ENCODE assay signal across 1 cellular context in genomic region chr5:134026521-134027202, GRCh38.
TF ChIP-seq lines count a peak whose summit lies in the region.

No MANE protein-coding gene starts in this region.

TF ChIP-seq in HepG2, 621 proteins besides CTCF, POLR2A, EP300 and RAD21 (continued from another document and continues in another):
- TF ChIP-seq, protein P1, sequence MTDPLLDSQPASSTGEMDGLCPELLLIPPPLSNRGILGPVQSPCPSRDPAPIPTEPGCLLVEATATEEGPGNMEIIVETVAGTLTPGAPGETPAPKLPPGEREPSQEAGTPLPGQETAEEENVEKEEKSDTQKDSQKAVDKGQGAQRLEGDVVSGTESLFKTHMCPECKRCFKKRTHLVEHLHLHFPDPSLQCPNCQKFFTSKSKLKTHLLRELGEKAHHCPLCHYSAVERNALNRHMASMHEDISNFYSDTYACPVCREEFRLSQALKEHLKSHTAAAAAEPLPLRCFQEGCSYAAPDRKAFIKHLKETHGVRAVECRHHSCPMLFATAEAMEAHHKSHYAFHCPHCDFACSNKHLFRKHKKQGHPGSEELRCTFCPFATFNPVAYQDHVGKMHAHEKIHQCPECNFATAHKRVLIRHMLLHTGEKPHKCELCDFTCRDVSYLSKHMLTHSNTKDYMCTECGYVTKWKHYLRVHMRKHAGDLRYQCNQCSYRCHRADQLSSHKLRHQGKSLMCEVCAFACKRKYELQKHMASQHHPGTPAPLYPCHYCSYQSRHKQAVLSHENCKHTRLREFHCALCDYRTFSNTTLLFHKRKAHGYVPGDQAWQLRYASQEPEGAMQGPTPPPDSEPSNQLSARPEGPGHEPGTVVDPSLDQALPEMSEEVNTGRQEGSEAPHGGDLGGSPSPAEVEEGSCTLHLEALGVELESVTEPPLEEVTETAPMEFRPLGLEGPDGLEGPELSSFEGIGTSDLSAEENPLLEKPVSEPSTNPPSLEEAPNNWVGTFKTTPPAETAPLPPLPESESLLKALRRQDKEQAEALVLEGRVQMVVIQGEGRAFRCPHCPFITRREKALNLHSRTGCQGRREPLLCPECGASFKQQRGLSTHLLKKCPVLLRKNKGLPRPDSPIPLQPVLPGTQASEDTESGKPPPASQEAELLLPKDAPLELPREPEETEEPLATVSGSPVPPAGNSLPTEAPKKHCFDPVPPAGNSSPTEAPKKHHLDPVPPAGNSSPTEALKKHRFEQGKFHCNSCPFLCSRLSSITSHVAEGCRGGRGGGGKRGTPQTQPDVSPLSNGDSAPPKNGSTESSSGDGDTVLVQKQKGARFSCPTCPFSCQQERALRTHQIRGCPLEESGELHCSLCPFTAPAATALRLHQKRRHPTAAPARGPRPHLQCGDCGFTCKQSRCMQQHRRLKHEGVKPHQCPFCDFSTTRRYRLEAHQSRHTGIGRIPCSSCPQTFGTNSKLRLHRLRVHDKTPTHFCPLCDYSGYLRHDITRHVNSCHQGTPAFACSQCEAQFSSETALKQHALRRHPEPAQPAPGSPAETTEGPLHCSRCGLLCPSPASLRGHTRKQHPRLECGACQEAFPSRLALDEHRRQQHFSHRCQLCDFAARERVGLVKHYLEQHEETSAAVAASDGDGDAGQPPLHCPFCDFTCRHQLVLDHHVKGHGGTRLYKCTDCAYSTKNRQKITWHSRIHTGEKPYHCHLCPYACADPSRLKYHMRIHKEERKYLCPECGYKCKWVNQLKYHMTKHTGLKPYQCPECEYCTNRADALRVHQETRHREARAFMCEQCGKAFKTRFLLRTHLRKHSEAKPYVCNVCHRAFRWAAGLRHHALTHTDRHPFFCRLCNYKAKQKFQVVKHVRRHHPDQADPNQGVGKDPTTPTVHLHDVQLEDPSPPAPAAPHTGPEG (CRISPR knock-in tag; IDR thresholded peaks at IDR 0.05): no peak
- TF ChIP-seq AKNA (CRISPR knock-in tag; IDR thresholded peaks at IDR 0.05; ENCODE audit: borderline replicate concordance) (no peak), FOXA1 (IDR thresholded peaks at IDR 0.05) (no peak), FOXA1 (CRISPR knock-in tag; IDR thresholded peaks at IDR 0.05) (no peak), SALL2 (CRISPR knock-in tag; IDR thresholded peaks at IDR 0.05) (peak; percentile 47; the same call in 1 of the 2 replicates), XRCC5 (optimal IDR thresholded peaks at IDR 0.05; ENCODE audit: low read length) (peak; percentile 87), ZNF598 (CRISPR knock-in tag; IDR thresholded peaks at IDR 0.05; ENCODE audit: borderline replicate concordance) (no peak), DZIP1 (CRISPR knock-in tag; IDR thresholded peaks at IDR 0.05) (no peak), EHMT2 (IDR thresholded peaks at IDR 0.05; ENCODE audit: borderline replicate concordance, low read depth, low read length) (no peak), GTF3A (CRISPR knock-in tag; conservative IDR thresholded peaks at IDR 0.05) (no peak), SMC3 (IDR thresholded peaks at IDR 0.05; ENCODE audit: low read length) (peak; percentile 87), ATAD3A (CRISPR knock-in tag; IDR thresholded peaks at IDR 0.05) (no peak), ZZZ3 (CRISPR knock-in tag; IDR thresholded peaks at IDR 0.05; ENCODE audit: borderline replicate concordance) (no peak), HMG20B (CRISPR knock-in tag; conservative IDR thresholded peaks at IDR 0.05) (no peak), PHF8 (CRISPR knock-in tag; IDR thresholded peaks at IDR 0.05) (peak; percentile 33; the same call in 1 of the 2 replicates), NR2F6 (IDR thresholded peaks at IDR 0.05) (no peak), NR2F6 (CRISPR knock-in tag; IDR thresholded peaks at IDR 0.05) (no peak), SIX1 (CRISPR knock-in tag; IDR thresholded peaks at IDR 0.05; ENCODE audit: borderline replicate concordance) (no peak), ZNF768 (CRISPR knock-in tag; IDR thresholded peaks at IDR 0.05) (no peak), SRSF9 (IDR thresholded peaks at IDR 0.05; ENCODE audit: borderline replicate concordance, insufficient read depth, low read depth, low read length, poor library complexity, severe bottlenecking) (no peak), MAFF (IDR thresholded peaks at IDR 0.05; ENCODE audit: low read depth, low read length) (no peak), HMGXB4 (CRISPR knock-in tag; IDR thresholded peaks at IDR 0.05; ENCODE audit: borderline replicate concordance in 1 of 2, low read depth in 1 of 2) (peak in 1 of 2 experiments; percentile 66; a peak in 1 of 4 replicates), NFE2L1 (CRISPR knock-in tag; IDR thresholded peaks at IDR 0.05; ENCODE audit: borderline replicate concordance) (no peak), ZNF180 (CRISPR knock-in tag; IDR thresholded peaks at IDR 0.05; ENCODE audit: borderline replicate concordance, low read depth) (no peak), FOXM1 (CRISPR knock-in tag; IDR thresholded peaks at IDR 0.05) (no peak), ZNF687 (CRISPR knock-in tag; IDR thresholded peaks at IDR 0.05) (peak; percentile 24; the same call in 1 of the 2 replicates), ZNF234 (CRISPR knock-in tag; conservative IDR thresholded peaks at IDR 0.05) (no peak), SAP130 (CRISPR knock-in tag; IDR thresholded peaks at IDR 0.05; ENCODE audit: low read depth) (peak; percentile 36; the same call in 1 of the 2 replicates)
- TF ChIP-seq, protein P2, sequence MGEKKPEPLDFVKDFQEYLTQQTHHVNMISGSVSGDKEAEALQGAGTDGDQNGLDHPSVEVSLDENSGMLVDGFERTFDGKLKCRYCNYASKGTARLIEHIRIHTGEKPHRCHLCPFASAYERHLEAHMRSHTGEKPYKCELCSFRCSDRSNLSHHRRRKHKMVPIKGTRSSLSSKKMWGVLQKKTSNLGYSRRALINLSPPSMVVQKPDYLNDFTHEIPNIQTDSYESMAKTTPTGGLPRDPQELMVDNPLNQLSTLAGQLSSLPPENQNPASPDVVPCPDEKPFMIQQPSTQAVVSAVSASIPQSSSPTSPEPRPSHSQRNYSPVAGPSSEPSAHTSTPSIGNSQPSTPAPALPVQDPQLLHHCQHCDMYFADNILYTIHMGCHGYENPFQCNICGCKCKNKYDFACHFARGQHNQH (CRISPR knock-in tag; IDR thresholded peaks at IDR 0.05): peak; percentile 25; the same call in 1 of the 2 replicates
- TF ChIP-seq, protein P3, sequence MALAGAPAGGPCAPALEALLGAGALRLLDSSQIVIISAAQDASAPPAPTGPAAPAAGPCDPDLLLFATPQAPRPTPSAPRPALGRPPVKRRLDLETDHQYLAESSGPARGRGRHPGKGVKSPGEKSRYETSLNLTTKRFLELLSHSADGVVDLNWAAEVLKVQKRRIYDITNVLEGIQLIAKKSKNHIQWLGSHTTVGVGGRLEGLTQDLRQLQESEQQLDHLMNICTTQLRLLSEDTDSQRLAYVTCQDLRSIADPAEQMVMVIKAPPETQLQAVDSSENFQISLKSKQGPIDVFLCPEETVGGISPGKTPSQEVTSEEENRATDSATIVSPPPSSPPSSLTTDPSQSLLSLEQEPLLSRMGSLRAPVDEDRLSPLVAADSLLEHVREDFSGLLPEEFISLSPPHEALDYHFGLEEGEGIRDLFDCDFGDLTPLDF (CRISPR knock-in tag; IDR thresholded peaks at IDR 0.05): no peak
- TF ChIP-seq, protein P4, sequence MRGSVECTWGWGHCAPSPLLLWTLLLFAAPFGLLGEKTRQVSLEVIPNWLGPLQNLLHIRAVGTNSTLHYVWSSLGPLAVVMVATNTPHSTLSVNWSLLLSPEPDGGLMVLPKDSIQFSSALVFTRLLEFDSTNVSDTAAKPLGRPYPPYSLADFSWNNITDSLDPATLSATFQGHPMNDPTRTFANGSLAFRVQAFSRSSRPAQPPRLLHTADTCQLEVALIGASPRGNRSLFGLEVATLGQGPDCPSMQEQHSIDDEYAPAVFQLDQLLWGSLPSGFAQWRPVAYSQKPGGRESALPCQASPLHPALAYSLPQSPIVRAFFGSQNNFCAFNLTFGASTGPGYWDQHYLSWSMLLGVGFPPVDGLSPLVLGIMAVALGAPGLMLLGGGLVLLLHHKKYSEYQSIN (CRISPR knock-in tag; IDR thresholded peaks at IDR 0.05; ENCODE audit: borderline replicate concordance): no peak
- TF ChIP-seq, protein P5, sequence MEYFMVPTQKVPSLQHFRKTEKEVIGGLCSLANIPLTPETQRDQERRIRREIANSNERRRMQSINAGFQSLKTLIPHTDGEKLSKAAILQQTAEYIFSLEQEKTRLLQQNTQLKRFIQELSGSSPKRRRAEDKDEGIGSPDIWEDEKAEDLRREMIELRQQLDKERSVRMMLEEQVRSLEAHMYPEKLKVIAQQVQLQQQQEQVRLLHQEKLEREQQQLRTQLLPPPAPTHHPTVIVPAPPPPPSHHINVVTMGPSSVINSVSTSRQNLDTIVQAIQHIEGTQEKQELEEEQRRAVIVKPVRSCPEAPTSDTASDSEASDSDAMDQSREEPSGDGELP (IDR thresholded peaks at IDR 0.05; ENCODE audit: borderline replicate concordance, low read depth): 0 out of 2 replicates have a peak, but pooled peaks have one; percentile 25
